25 cellular contexts compared by ENCODE assay signal in genomic region chr16:46583036-46583435, GRCh38. TPM values are rescaled to one million over a fixed set of nuclear protein-coding genes. Genes with fewer than 3 reads are reported as not detected.
A peak's percentile ranks its signal among the peaks of the same experiment; 100 is the strongest.
DNase-seq lines count a peak whose midpoint lies in the region; ATAC-seq and TF ChIP-seq lines count a peak whose summit lies in the region.
"Had no signal": no experiment of that assay in that cellular context is flagged by ENCODE, and none has a peak within 500 bp of the region (broad histone marks: within the 10 kb centered on the region; RNA-seq: fewer than 3 reads in every experiment).

No MANE protein-coding gene starts in this region.

- H2AFZ ChIP-seq in Karpas-422 (ENCODE audit: low read length) (no peak overlapping the region), osteoblast (ENCODE audit: low read length) (peak overlapping the region; percentile 39)

- peaks cover 70% of the 10 kb centered on the region for H3K36me3 ChIP-seq in Karpas-422 (ENCODE audit: insufficient read depth, low read length)
- H3K36me3 ChIP-seq in osteoblast (ENCODE audit: insufficient read depth, low read length): peaks cover 9% of the 10 kb centered on the region
- H3K36me3 ChIP-seq in tibial artery: no peaks in the 10 kb centered on the region
- H3K36me3 ChIP-seq: cardiac muscle cell, gastroesophageal sphincter, sigmoid colon had no signal

- no peak overlapping the region for H3K27ac Mint-ChIP-seq in glutamatergic neuron (ENCODE audit: unreplicated experiment)
- H3K27ac Mint-ChIP-seq: dendritic cell treated with granulocyte-macrophage colony-stimulating factor and Interleukin-4, amounts not matched to agents 40 ng/mL and 50 ng/mL, for 4 days had no signal

- H3K27me3 ChIP-seq in Karpas-422 (ENCODE audit: low read length) (no peaks in the 10 kb centered on the region), osteoblast (ENCODE audit: insufficient read depth, low read length) (no peaks in the 10 kb centered on the region), tibial artery (no peaks in the 10 kb centered on the region)
- H3K27me3 ChIP-seq: cardiac muscle cell, gastroesophageal sphincter, sigmoid colon had no signal

- no peaks in the 10 kb centered on the region for H3K9me2 ChIP-seq in Karpas-422 (replicated peaks; ENCODE audit: insufficient read depth, low read length)

- H3K27me3 Mint-ChIP-seq in glutamatergic neuron (ENCODE audit: unreplicated experiment): peaks cover 2% of the 10 kb centered on the region
- H3K27me3 Mint-ChIP-seq: dendritic cell treated with granulocyte-macrophage colony-stimulating factor and Interleukin-4, amounts not matched to agents 40 ng/mL and 50 ng/mL, for 4 days had no signal

- no peak for TF ChIP-seq CTCF in osteoblast (IDR thresholded peaks at IDR 0.05; ENCODE audit: extremely low read depth, low read depth, low read length)
- TF ChIP-seq CTCF in glutamatergic neuron (IDR thresholded peaks at IDR 0.05; ENCODE audit: partially characterized antibody, unreplicated experiment): no peak
- TF ChIP-seq CTCF in tibial artery (IDR thresholded peaks at IDR 0.05): no peak

- DNase-seq in activated CD4-positive, CD25-positive, alpha-beta regulatory T cell treated with anti-CD3 and anti-CD28 coated beads, Interleukin-2, amount 50 U/mL, for 72 hours: no peak
- DNase-seq in Karpas-422 (no peak), amniotic epithelial cell (ENCODE audit: low read depth) (peak; percentile 53), osteoblast (ENCODE audit: insufficient read length, low spot score, missing footprints) (no peak), glutamatergic neuron (no peak), Ammon's horn (ENCODE audit: low spot score) (no peak), tibial artery (no peak)
- DNase-seq: activated CD4-positive, alpha-beta T cell treated with anti-CD3 and anti-CD28 coated beads, Interleukin-2, amount 50 U/mL, for 4 hours; activated naive CD4-positive, alpha-beta T cell treated with Interleukin-2 at 50 U/mL for 16 hours; activated T-cell treated with anti-CD3 and anti-CD28 coated beads, Interleukin-2, amount 50 U/mL, for 1 hour; AML-193; anterior cingulate cortex; Caco-2; DND-41; H7; islet precursor cell; NCI-H1694 treated with DMSO at 0.1 percent for 48 hours; NCI-H526; sigmoid colon; trophoblast cell had no signal

- H3K27ac ChIP-seq in Karpas-422 (ENCODE audit: low read length) (peak overlapping the region; percentile 71), osteoblast (ENCODE audit: low read depth, low read length) (no peak overlapping the region), tibial artery (no peak overlapping the region)
- H3K27ac ChIP-seq: cardiac muscle cell, gastroesophageal sphincter, KMS-11, sigmoid colon had no signal

- intact Hi-C loops in tibial artery (cut with DNase I; ENCODE audit: low total_unique reads): no loop called here

- H3K9me3 Mint-ChIP-seq in glutamatergic neuron (ENCODE audit: unreplicated experiment): no peaks in the 10 kb centered on the region

- H3K4me3 Mint-ChIP-seq in glutamatergic neuron (ENCODE audit: unreplicated experiment): no peak overlapping the region
- H3K4me3 Mint-ChIP-seq: dendritic cell treated with granulocyte-macrophage colony-stimulating factor and Interleukin-4, amounts not matched to agents 40 ng/mL and 50 ng/mL, for 4 days had no signal

- H4K20me1 ChIP-seq in Karpas-422 (ENCODE audit: insufficient read depth, low read depth, low read length) (no peaks in the 10 kb centered on the region), osteoblast (ENCODE audit: insufficient read depth, low read length) (no peaks in the 10 kb centered on the region)

- H3K9ac ChIP-seq in Karpas-422 (ENCODE audit: low read length): no peak overlapping the region
- H3K9ac ChIP-seq: KMS-11 had no signal

- H3K4me1 ChIP-seq in Karpas-422 (ENCODE audit: low read length) (peaks cover 54% of the 10 kb centered on the region), osteoblast (ENCODE audit: insufficient read depth, low read length) (no peaks in the 10 kb centered on the region), tibial artery (no peaks in the 10 kb centered on the region)
- H3K4me1 ChIP-seq: Caco-2, gastroesophageal sphincter, sigmoid colon had no signal

- H3K4me1 Mint-ChIP-seq in glutamatergic neuron (ENCODE audit: low read depth, unreplicated experiment): no peaks in the 10 kb centered on the region

- H3K4me2 ChIP-seq in Karpas-422 (ENCODE audit: low read depth, low read length, poor library complexity, severe bottlenecking) (no peak overlapping the region), osteoblast (ENCODE audit: insufficient read depth, low read length) (no peak overlapping the region)
- H3K4me2 ChIP-seq: KMS-11 had no signal

- peaks cover 9% of the 10 kb centered on the region for H3K9me3 ChIP-seq in Karpas-422 (ENCODE audit: low read length)
- H3K9me3 ChIP-seq in osteoblast (ENCODE audit: low read depth, low read length): no peaks in the 10 kb centered on the region
- H3K9me3 ChIP-seq in tibial artery: peaks cover 0 to 10% (median 9%) of the 10 kb centered on the region in 3 donors
- H3K9me3 ChIP-seq: Caco-2 had no signal

- H3K4me3 ChIP-seq in Karpas-422 (ENCODE audit: low read length) (no peak overlapping the region), osteoblast (ENCODE audit: insufficient read depth, low read length) (no peak overlapping the region), tibial artery (no peak overlapping the region)
- H3K4me3 ChIP-seq: cardiac muscle cell, gastroesophageal sphincter, sigmoid colon had no signal

- peaks cover 15% of the 10 kb centered on the region for H3K36me3 Mint-ChIP-seq in glutamatergic neuron (ENCODE audit: unreplicated experiment)

- H3K79me2 ChIP-seq in Karpas-422 (ENCODE audit: low read length) (peaks cover 58% of the 10 kb centered on the region), osteoblast (ENCODE audit: insufficient read depth, low read length) (peaks cover 18% of the 10 kb centered on the region)

- peak; percentile 17 to 24 for ATAC-seq in activated CD4-positive, CD25-positive, alpha-beta regulatory T cell treated with anti-CD3 and anti-CD28 coated beads, Interleukin-2, amount 50 U/mL, for 24 hours
- ATAC-seq: gastroesophageal sphincter had no signal

RNA-seq across cellular contexts. Expression of gene SHCBP1, which starts 38.1 kb away (rescaled TPM):
- total RNA-seq in Karpas-422 (2014; rRNA removed; shearing (Covaris generic); ENCODE audit: low replicate concordance): 15.5 and 15.7 TPM in 2 replicates
- 1.8 and 2.7 TPM in 2 replicates for total RNA-seq in osteoblast
- total RNA-seq in glutamatergic neuron (ENCODE audit: unreplicated experiment): 2.4 TPM
